In the genomic region with DNA sequence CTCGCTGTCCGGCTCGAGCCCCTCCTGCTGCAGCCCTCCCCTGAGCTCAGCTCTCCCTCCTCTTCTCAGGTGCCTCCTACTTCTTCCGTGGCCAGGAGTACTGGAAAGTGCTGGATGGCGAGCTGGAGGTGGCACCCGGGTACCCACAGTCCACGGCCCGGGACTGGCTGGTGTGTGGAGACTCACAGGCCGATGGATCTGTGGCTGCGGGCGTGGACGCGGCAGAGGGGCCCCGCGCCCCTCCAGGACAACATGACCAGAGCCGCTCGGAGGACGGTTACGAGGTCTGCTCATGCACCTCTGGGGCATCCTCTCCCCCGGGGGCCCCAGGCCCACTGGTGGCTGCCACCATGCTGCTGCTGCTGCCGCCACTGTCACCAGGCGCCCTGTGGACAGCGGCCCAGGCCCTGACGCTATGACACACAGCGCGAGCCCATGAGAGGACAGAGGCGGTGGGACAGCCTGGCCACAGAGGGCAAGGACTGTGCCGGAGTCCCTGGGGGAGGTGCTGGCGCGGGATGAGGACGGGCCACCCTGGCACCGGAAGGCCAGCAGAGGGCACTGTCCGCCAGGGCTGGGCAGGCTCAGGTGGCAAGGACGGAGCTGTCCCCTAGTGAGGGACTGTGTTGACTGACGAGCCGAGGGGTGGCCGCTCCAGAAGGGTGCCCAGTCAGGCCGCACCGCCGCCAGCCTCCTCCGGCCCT, we compare ENCODE assay signal across 9 cellular contexts. TPM values are rescaled to one million over a fixed set of nuclear protein-coding genes. Genes with fewer than 3 reads are reported as not detected.
A peak's percentile ranks its signal among the peaks of the same experiment; 100 is the strongest.
DNase-seq lines count a peak whose midpoint lies in the region; ATAC-seq and TF ChIP-seq lines count a peak whose summit lies in the region.
"Had no signal": no experiment of that assay in that cellular context is flagged by ENCODE, and none has a peak within 500 bp of the region (broad histone marks: within the 10 kb centered on the region; RNA-seq: fewer than 3 reads in every experiment).

No MANE protein-coding gene starts in this region.

- H3K27me3 Mint-ChIP-seq in nephron progenitor cell (ENCODE audit: low read depth, poor library complexity) = peaks cover 9% of the 10 kb centered on the region

- CTCF ChIA-PET in HEK293 (lab: Yijun Ruan, JAX) = interaction anchor here (0.6 to 0.9 kb wide), 3 partner anchors 62 to 98 kb away, joined by 3 to 5 read pairs (median 3); no protein-coding TSS in a partner anchor

- no peaks in the 10 kb centered on the region for H3K36me3 ChIP-seq in HEK293 (ENCODE audit: control insufficient read depth in 2 of 2, insufficient read depth in 1 of 2, low read length in 2 of 2)
- H3K36me3 ChIP-seq in MG63 = no peaks in the 10 kb centered on the region

- POLR2A ChIA-PET in HEK293 (lab: Yijun Ruan, JAX) = no interaction called here

- ATAC-seq in GM18909 (IDR thresholded peaks at IDR 0.05; ENCODE audit: poor library complexity, unreplicated experiment) = no peak

- no peaks in the 10 kb centered on the region for H3K9me3 Mint-ChIP-seq in nephron progenitor cell

- H3K9me3 ChIP-seq in HEK293 (ENCODE audit: control insufficient read depth, insufficient read depth, low read depth, low read length) (no peaks in the 10 kb centered on the region), MG63 (no peaks in the 10 kb centered on the region)

- no peak overlapping the region for H3K4me3 Mint-ChIP-seq in nephron progenitor cell

- H3K36me3 Mint-ChIP-seq in nephron progenitor cell (ENCODE audit: low read depth) = no peaks in the 10 kb centered on the region

- H3K4me1 Mint-ChIP-seq in nephron progenitor cell = peaks cover 2% of the 10 kb centered on the region

- DNase-seq in AML-193 (lab: John Stamatoyannopoulos, UW) (peak; percentile 29 to 38), astrocyte of the cerebellum (ENCODE audit: low read depth) (no peak), nephron progenitor cell (peak; percentile 49), NCI-H2107 (lab: John Stamatoyannopoulos, UW) (no peak), SW 1271 (lab: John Stamatoyannopoulos, UW) (no peak), MG63 (no peak)
- DNase-seq: NCI-H187 treated with DMSO at 0.1 percent for 48 hours had no signal

- no peak overlapping the region for H3K4me3 ChIP-seq in HEK293 (ENCODE audit: low read depth, low read length)
- no peak overlapping the region for H3K4me3 ChIP-seq in astrocyte of the cerebellum (ENCODE audit: low read depth, low read length)
- no peak overlapping the region for H3K4me3 ChIP-seq in MG63

- in situ Hi-C loops in astrocyte of the cerebellum (cut with HindIII; ENCODE audit: low sequenced_read_pairs) = no loop called here

- TF ChIP-seq CTCF in HEK293 (tag by site-specific recombination; IDR thresholded peaks at IDR 0.05) (peak; percentile 78), astrocyte of the cerebellum (IDR thresholded peaks at IDR 0.05; ENCODE audit: low read depth, low read length, missing control alignments) (peak; percentile 69), nephron progenitor cell (IDR thresholded peaks at IDR 0.05) (peak; percentile 49)

- H3K27ac ChIP-seq in HEK293 (ENCODE audit: extremely low read depth, low read depth, low read length) = no peak overlapping the region

- H3K27ac Mint-ChIP-seq in nephron progenitor cell = no peak overlapping the region

- no peaks in the 10 kb centered on the region for H3K27me3 ChIP-seq in MG63

- no peaks in the 10 kb centered on the region for H3K4me1 ChIP-seq in HEK293 (ENCODE audit: control insufficient read depth, insufficient read depth, low read length)

TF ChIP-seq in HEK293, 187 proteins besides CTCF, POLR2A, EP300 and RAD21:
- no peak for TF ChIP-seq ZNF175 (tag by site-specific recombination; IDR thresholded peaks at IDR 0.05)
- no peak for TF ChIP-seq SCRT2 (tag by site-specific recombination; IDR thresholded peaks at IDR 0.05)
- TF ChIP-seq, protein P1, sequence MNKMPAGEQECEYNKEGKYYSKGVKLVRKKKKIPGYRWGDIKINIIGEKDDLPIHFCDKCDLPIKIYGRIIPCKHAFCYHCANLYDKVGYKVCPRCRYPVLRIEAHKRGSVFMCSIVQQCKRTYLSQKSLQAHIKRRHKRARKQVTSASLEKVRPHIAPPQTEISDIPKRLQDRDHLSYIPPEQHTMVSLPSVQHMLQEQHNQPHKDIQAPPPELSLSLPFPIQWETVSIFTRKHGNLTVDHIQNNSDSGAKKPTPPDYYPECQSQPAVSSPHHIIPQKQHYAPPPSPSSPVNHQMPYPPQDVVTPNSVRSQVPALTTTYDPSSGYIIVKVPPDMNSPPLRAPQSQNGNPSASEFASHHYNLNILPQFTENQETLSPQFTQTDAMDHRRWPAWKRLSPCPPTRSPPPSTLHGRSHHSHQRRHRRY (tag by site-specific recombination; IDR thresholded peaks at IDR 0.05) = no peak
- no peak for TF ChIP-seq ZNF501 (tag by site-specific recombination; IDR thresholded peaks at IDR 0.05)
- TF ChIP-seq ZBTB1 (tag by site-specific recombination; IDR thresholded peaks at IDR 0.05) = no peak
- TF ChIP-seq OSR2 (tag by site-specific recombination; IDR thresholded peaks at IDR 0.05) = no peak
- TF ChIP-seq, protein P2, sequence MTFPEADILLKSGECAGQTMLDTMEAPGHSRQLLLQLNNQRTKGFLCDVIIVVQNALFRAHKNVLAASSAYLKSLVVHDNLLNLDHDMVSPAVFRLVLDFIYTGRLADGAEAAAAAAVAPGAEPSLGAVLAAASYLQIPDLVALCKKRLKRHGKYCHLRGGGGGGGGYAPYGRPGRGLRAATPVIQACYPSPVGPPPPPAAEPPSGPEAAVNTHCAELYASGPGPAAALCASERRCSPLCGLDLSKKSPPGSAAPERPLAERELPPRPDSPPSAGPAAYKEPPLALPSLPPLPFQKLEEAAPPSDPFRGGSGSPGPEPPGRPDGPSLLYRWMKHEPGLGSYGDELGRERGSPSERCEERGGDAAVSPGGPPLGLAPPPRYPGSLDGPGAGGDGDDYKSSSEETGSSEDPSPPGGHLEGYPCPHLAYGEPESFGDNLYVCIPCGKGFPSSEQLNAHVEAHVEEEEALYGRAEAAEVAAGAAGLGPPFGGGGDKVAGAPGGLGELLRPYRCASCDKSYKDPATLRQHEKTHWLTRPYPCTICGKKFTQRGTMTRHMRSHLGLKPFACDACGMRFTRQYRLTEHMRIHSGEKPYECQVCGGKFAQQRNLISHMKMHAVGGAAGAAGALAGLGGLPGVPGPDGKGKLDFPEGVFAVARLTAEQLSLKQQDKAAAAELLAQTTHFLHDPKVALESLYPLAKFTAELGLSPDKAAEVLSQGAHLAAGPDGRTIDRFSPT (tag by site-specific recombination; IDR thresholded peaks at IDR 0.05) = 0 out of 2 replicates have a peak, but pooled peaks have one; percentile 12
- TF ChIP-seq TRIM28 (IDR thresholded peaks at IDR 0.05; ENCODE audit: borderline replicate concordance, low read length) = no peak
- TF ChIP-seq ZNF600 (tag by site-specific recombination; IDR thresholded peaks at IDR 0.05) = peak; percentile 36; the same call in 1 of the 2 replicates
- TF ChIP-seq, protein P3, sequence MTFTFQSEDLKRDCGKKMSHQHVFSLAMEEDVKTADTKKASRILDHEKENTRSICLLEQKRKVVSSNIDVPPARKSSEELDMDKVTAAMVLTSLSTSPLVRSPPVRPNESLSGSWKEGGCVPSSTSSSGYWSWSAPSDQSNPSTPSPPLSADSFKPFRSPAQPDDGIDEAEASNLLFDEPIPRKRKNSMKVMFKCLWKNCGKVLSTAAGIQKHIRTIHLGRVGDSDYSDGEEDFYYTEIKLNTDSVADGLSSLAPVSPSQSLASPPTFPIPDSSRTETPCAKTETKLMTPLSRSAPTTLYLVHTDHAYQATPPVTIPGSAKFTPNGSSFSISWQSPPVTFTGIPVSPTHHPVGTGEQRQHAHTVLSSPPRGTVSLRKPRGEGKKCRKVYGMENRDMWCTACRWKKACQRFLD (tag by site-specific recombination; IDR thresholded peaks at IDR 0.05) = no peak
- TF ChIP-seq ZNF792 (tag by site-specific recombination; IDR thresholded peaks at IDR 0.05) = no peak

RNA-seq across cellular contexts. Expression of a gene that starts 22.8 kb away (rescaled TPM):
- total RNA-seq in MG63 (2014; rRNA removed; shearing (Covaris generic); ENCODE audit: low replicate concordance) = 10.4 and 10.8 TPM in 2 replicates

RNA-seq across cellular contexts. Expression of a gene that starts 43.4 kb away (rescaled TPM):
- 7.6 and 8.1 TPM in 2 replicates for total RNA-seq in MG63 (2014; rRNA removed; shearing (Covaris generic); ENCODE audit: low replicate concordance)

Comparison
In these comparisons a context has a peak if more than half of its experiments do, and no peak if none do; other contexts are left out.
1. DNase-seq: peak in AML-193 (2 of 2) and nephron progenitor cell (single experiment); none in astrocyte of the cerebellum (single experiment), NCI-H2107 (single experiment), SW 1271 (0 of 2) and MG63 (single experiment).
2. Peak in every context shown above with its lines, with median percentiles within 50 percentile points of each other: CTCF ChIP-seq.